Comparison of ENCODE assay signal across 1 cellular context in the genomic region with DNA sequence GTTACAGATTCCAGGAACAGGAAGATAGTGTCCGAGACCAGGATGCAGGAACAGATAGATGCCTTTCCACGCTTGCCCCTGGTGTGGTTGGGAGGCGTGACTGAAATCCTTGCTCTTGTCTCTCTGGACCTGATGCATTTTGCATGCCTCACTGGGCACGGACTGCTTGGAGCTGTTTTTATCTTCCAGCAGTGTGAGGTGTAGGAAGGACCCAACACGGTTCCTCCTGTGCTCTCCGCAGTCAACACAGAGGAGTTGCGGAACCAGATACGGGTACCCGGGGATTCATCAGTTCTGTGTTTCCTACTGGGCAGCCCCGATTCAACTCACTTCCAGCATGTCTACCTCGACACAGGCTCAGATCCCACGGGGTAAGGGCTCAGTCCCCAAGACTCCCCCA.
TF ChIP-seq lines count a peak whose summit lies in the region.

No MANE protein-coding gene starts in this region.

TF ChIP-seq in H1, 55 proteins besides CTCF, POLR2A, EP300 and RAD21:
- TF ChIP-seq TEAD4 (IDR thresholded peaks at IDR 0.05; ENCODE audit: low read depth, low read length) (no peak), CTBP2 (IDR thresholded peaks at IDR 0.05; ENCODE audit: borderline replicate concordance, insufficient read depth, insufficient read length, low read length) (no peak), TAF1 (IDR thresholded peaks at IDR 0.05; ENCODE audit: low read depth, low read length) (no peak), CHD2 (IDR thresholded peaks at IDR 0.05; ENCODE audit: low read length) (no peak), KDM1A (IDR thresholded peaks at IDR 0.05; ENCODE audit: borderline replicate concordance, low read length) (no peak), GTF2F1 (IDR thresholded peaks at IDR 0.05; ENCODE audit: borderline replicate concordance, low read depth, low read length) (no peak), SP2 (IDR thresholded peaks at IDR 0.05; ENCODE audit: low read length) (no peak), RXRA (IDR thresholded peaks at IDR 0.05; ENCODE audit: insufficient read depth, low read depth, low read length) (no peak), CEBPB (IDR thresholded peaks at IDR 0.05; ENCODE audit: low read depth, low read length) (no peak), HDAC2 (IDR thresholded peaks at IDR 0.05; ENCODE audit: borderline replicate concordance in 1 of 2, low read depth in 2 of 2, low read length in 2 of 2) (no peak), NRF1 (IDR thresholded peaks at IDR 0.05; ENCODE audit: low read depth, low read length) (no peak), JUN (IDR thresholded peaks at IDR 0.05; ENCODE audit: low read depth, low read length) (no peak), TAF7 (optimal IDR thresholded peaks at IDR 0.05; ENCODE audit: borderline replicate concordance, low read depth, low read length) (no peak), MAFK (IDR thresholded peaks at IDR 0.05; ENCODE audit: low read depth, low read length) (no peak), GABPA (IDR thresholded peaks at IDR 0.05; ENCODE audit: borderline replicate concordance, insufficient read depth, low read length) (no peak), BRCA1 (IDR thresholded peaks at IDR 0.05; ENCODE audit: low read depth, low read length) (no peak), POLR2AphosphoS5 (IDR thresholded peaks at IDR 0.05; ENCODE audit: low read depth, low read length) (no peak), SP4 (IDR thresholded peaks at IDR 0.05; ENCODE audit: low read length) (no peak)
- TF ChIP-seq, protein P1, sequence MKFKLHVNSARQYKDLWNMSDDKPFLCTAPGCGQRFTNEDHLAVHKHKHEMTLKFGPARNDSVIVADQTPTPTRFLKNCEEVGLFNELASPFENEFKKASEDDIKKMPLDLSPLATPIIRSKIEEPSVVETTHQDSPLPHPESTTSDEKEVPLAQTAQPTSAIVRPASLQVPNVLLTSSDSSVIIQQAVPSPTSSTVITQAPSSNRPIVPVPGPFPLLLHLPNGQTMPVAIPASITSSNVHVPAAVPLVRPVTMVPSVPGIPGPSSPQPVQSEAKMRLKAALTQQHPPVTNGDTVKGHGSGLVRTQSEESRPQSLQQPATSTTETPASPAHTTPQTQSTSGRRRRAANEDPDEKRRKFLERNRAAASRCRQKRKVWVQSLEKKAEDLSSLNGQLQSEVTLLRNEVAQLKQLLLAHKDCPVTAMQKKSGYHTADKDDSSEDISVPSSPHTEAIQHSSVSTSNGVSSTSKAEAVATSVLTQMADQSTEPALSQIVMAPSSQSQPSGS (IDR thresholded peaks at IDR 0.05; ENCODE audit: low read length), result no peak
